In the genomic region with DNA sequence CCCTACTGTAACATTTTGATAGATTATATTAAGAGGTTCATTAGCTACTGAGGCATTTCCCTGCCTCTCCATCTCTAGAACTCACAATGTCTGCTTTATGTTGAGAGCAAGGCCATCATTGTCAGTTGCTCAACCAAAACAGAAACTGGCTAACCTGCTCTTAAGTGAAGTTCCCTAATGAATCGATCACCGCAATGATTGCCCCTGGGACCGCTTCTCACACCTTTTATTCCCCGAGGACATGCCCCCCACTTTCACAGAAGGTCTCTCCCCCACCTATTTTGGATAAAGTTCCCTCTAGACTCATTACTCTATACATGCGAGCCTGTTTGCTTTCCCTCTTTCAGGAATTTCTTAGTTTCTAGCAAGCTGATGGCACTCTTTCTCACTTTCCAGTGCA, we compare ENCODE assay signal across 22 cellular contexts.
A peak's percentile ranks its signal among the peaks of the same experiment; 100 is the strongest.
DNase-seq lines count a peak whose midpoint lies in the region; TF ChIP-seq lines count a peak whose summit lies in the region.
"Had no signal": no experiment of that assay in that cellular context is flagged by ENCODE, and none has a peak within 500 bp of the region (broad histone marks: within the 10 kb centered on the region; RNA-seq: fewer than 3 reads in every experiment).

No MANE protein-coding gene starts in this region.

- H3K4me1 ChIP-seq in esophagus muscularis mucosa: no peaks in the 10 kb centered on the region
- H3K4me1 ChIP-seq: BE2C had no signal

- H3K4me1 Mint-ChIP-seq in nephron progenitor cell: no peaks in the 10 kb centered on the region
- H3K4me1 Mint-ChIP-seq: CD14-positive monocyte; CD4-positive, alpha-beta memory T cell; CD4-positive, CD25-positive, alpha-beta regulatory T cell; CD8-positive, alpha-beta memory T cell had no signal

- H3K9me3 Mint-ChIP-seq in nephron progenitor cell: no peaks in the 10 kb centered on the region
- H3K9me3 Mint-ChIP-seq: CD8-positive, alpha-beta memory T cell had no signal

- no peaks in the 10 kb centered on the region for H3K27me3 ChIP-seq in esophagus muscularis mucosa
- H3K27me3 ChIP-seq: BLaER1 had no signal

- peaks cover 5% of the 10 kb centered on the region for H3K36me3 Mint-ChIP-seq in nephron progenitor cell (ENCODE audit: low read depth)
- H3K36me3 Mint-ChIP-seq: CD14-positive monocyte had no signal

- TF ChIP-seq CTCF in GM12865 (IDR thresholded peaks at IDR 0.05; ENCODE audit: insufficient read depth, low read depth, low read length, missing control alignments) (no peak), esophagus muscularis mucosa (IDR thresholded peaks at IDR 0.05) (no peak), nephron progenitor cell (IDR thresholded peaks at IDR 0.05) (no peak)

- H3K27ac ChIP-seq in esophagus muscularis mucosa (replicated peaks in 1 of 4): no peak overlapping the region
- H3K27ac ChIP-seq: 22Rv1, BLaER1 had no signal

- no peaks in the 10 kb centered on the region for H3K9me3 ChIP-seq in esophagus muscularis mucosa
- H3K9me3 ChIP-seq: BE2C, BLaER1 had no signal

- H3K27ac Mint-ChIP-seq in nephron progenitor cell: peak overlapping the region; percentile 2
- H3K27ac Mint-ChIP-seq: CD14-positive monocyte had no signal

- peak; percentile 31 for DNase-seq in GM12865 (ENCODE audit: low read depth)
- DNase-seq in esophagus muscularis mucosa (ENCODE audit: extremely low spot score): peak; percentile 37
- no peak for DNase-seq in nephron progenitor cell
- no peak for DNase-seq in NCI-H2107 treated with DMSO at 0.1 percent for 48 hours (lab: John Stamatoyannopoulos, UW; ENCODE audit: unreplicated experiment)
- DNase-seq in activated T-cell treated with anti-CD3 and anti-CD28 coated beads, Interleukin-2, amount 50 U/mL, for 1 hour: no peak
- DNase-seq: ACHN; BE2C; C1 segment of cervical spinal cord; CD4-positive, alpha-beta memory T cell; CD4-positive, CD25-positive, alpha-beta regulatory T cell; CD8-positive, alpha-beta memory T cell; COR-L47; DMS 273 treated with DMSO at 0.1 percent for 48 hours; DMS153; DMS53; DMS79; DND-41; EL; GDM1 had no signal

- no peak for TF ChIP-seq EP300 in esophagus muscularis mucosa (IDR thresholded peaks at IDR 0.05)

- no peak overlapping the region for H3K4me3 ChIP-seq in GM12865 (ENCODE audit: low read depth, low read length)
- no peak overlapping the region for H3K4me3 ChIP-seq in esophagus muscularis mucosa
- H3K4me3 ChIP-seq: BLaER1 had no signal

- H3K27me3 Mint-ChIP-seq in nephron progenitor cell (ENCODE audit: low read depth, poor library complexity): peaks cover 2% of the 10 kb centered on the region
- H3K27me3 Mint-ChIP-seq: CD4-positive, CD25-positive, alpha-beta regulatory T cell had no signal

- no peak for TF ChIP-seq POLR2A in esophagus muscularis mucosa (IDR thresholded peaks at IDR 0.05; ENCODE audit: low read depth)

- WGBS in esophagus muscularis mucosa: 93% methylated on average over 5 of the region's 5 CpGs

- no peaks in the 10 kb centered on the region for H3K36me3 ChIP-seq in esophagus muscularis mucosa
- H3K36me3 ChIP-seq: BE2C, BLaER1 had no signal

- no peak overlapping the region for H3K4me3 Mint-ChIP-seq in nephron progenitor cell
- H3K4me3 Mint-ChIP-seq: CD14-positive monocyte; CD4-positive, alpha-beta memory T cell; CD4-positive, CD25-positive, alpha-beta regulatory T cell; CD8-positive, alpha-beta memory T cell had no signal

- intact Hi-C loops in esophagus muscularis mucosa (cut with DNase I): no loop called here

Comparison
In these comparisons a context has a peak if more than half of its experiments do, and no peak if none do; other contexts are left out.
1. DNase-seq: peak in GM12865 (single experiment) and esophagus muscularis mucosa (single experiment); none in nephron progenitor cell (single experiment), NCI-H2107 treated with DMSO at 0.1 percent for 48 hours (single experiment) and activated T-cell treated with anti-CD3 and anti-CD28 coated beads, Interleukin-2, amount 50 U/mL, for 1 hour (single experiment).